8 cellular contexts compared by ENCODE assay signal in genomic region chr6:140485740-140486467, GRCh38.
A peak's percentile ranks its signal among the peaks of the same experiment; 100 is the strongest.
DNase-seq lines count a peak whose midpoint lies in the region; ATAC-seq and TF ChIP-seq lines count a peak whose summit lies in the region.

No MANE protein-coding gene starts in this region.

- TF ChIP-seq POLR2A in HCT116 (IDR thresholded peaks at IDR 0.05; ENCODE audit: borderline replicate concordance, extremely low read depth, insufficient read depth, insufficient read length) (no peak), tibial nerve (IDR thresholded peaks at IDR 0.05) (no peak)

- intact Hi-C loops in HCT116 (cut with micrococcal nuclease), result no loop called here

- no peak for TF ChIP-seq EP300 in tibial nerve (IDR thresholded peaks at IDR 0.05)

- H3F3A ChIP-seq in SU-DHL-6 (ENCODE audit: insufficient read depth), result no peaks in the 10 kb centered on the region

- BruUV-seq in HCT116 (replicated peaks; lab: Mats Ljungman, UMichigan), result no TSS peak

- no peaks in the 10 kb centered on the region for H3K36me3 ChIP-seq in HCT116 (ENCODE audit: control insufficient read depth in 1 of 2, insufficient read depth in 2 of 2, low read length in 2 of 2)
- no peaks in the 10 kb centered on the region; the same call in 1 of the 2 replicates for H3K36me3 ChIP-seq in SU-DHL-6 (ENCODE audit: low read length)
- no peaks in the 10 kb centered on the region for H3K36me3 ChIP-seq in tibial nerve

- RAD21 ChIA-PET in HCT116 (lab: Charles Lee; ENCODE audit: low non-redundant PET in 1 of 2, low total read pairs in 2 of 2, uncharacterized antibody in 2 of 2, unreplicated experiment in 2 of 2), result no interaction called here

- no peaks in the 10 kb centered on the region for H3K79me2 ChIP-seq in HCT116 (ENCODE audit: insufficient read depth, low read length)
- no peaks in the 10 kb centered on the region for H3K79me2 ChIP-seq in SU-DHL-6 (ENCODE audit: insufficient read depth, low read length)

- 0 out of 2 replicates have a peak, but pooled peaks have one; percentile 4 for TF ChIP-seq RAD21 in HCT116 (IDR thresholded peaks at IDR 0.05; ENCODE audit: low read depth)

- H3K9me2 ChIP-seq in HCT116 (ENCODE audit: insufficient read depth), result no peaks in the 10 kb centered on the region
- H3K9me2 ChIP-seq in SU-DHL-6 (replicated peaks; ENCODE audit: insufficient read depth, low read length), result no peaks in the 10 kb centered on the region

- no peak overlapping the region for H3K9ac ChIP-seq in HCT116 (ENCODE audit: low read length)
- H3K9ac ChIP-seq in SU-DHL-6 (ENCODE audit: low read length), result no peak overlapping the region

- H3K9me3 ChIP-seq in HCT116 (ENCODE audit: control insufficient read depth in 1 of 2, insufficient read depth in 1 of 2, low read depth in 1 of 2, low read length in 2 of 2) (peaks cover 0 to 8% of the 10 kb centered on the region in 2 experiments; a peak in 1 of 4 replicates), SU-DHL-6 (ENCODE audit: insufficient read depth, low read length) (0 out of 2 replicates have a peak, but pooled peaks cover 3% of the 10 kb centered on the region), tibial nerve (peaks cover 0 to 8% (median 0%) of the 10 kb centered on the region in 4 donors)

- H3K4me3 ChIP-seq in HCT116 (replicated peaks in 1 of 2; ENCODE audit: low read depth in 1 of 2, low read length in 2 of 2) (no peak overlapping the region; a peak in 1 of 4 replicates), SU-DHL-6 (ENCODE audit: insufficient read depth, low read length, poor library complexity, severe bottlenecking) (no peak overlapping the region), tibial nerve (no peak overlapping the region)

- POLR2A ChIA-PET in HCT116 (lab: Charles Lee), result no interaction called here

- peak overlapping the region; percentile 43 for H3K4me2 ChIP-seq in HCT116 (ENCODE audit: low read length)
- no peak overlapping the region for H3K4me2 ChIP-seq in SU-DHL-6 (ENCODE audit: low read depth, low read length, poor library complexity, severe bottlenecking)

- DNase-seq in AG09319 (ENCODE audit: extremely low read depth, low read depth) (peak; percentile 51), HCT116 (ENCODE audit: low read depth, low spot score) (peak; percentile 45), inferior parietal cortex (ENCODE audit: extremely low spot score) (peak; percentile 43), GDM1 (lab: John Stamatoyannopoulos, UW) (no peak), NCI-H2107 (lab: John Stamatoyannopoulos, UW) (no peak), NCI-H2171 (lab: John Stamatoyannopoulos, UW) (no peak), tibial nerve (ENCODE audit: low spot score in 2 of 2) (no peak)

- H3K4me1 ChIP-seq in HCT116 (ENCODE audit: control insufficient read depth in 1 of 2, insufficient read depth in 2 of 2, low read length in 2 of 2), result peaks cover 7 to 16% of the 10 kb centered on the region in 2 experiments
- H3K4me1 ChIP-seq in tibial nerve, result peaks cover 0 to 26% (median 4%) of the 10 kb centered on the region in 4 donors

- no peak for TF ChIP-seq CTCF in AG09319 (IDR thresholded peaks at IDR 0.05; ENCODE audit: low read depth, low read length)
- TF ChIP-seq CTCF in HCT116 (IDR thresholded peaks at IDR 0.05 in 2 of 3, conservative IDR thresholded peaks at IDR 0.05 in 1 of 3; ENCODE audit: borderline replicate concordance in 1 of 3, insufficient read depth in 1 of 3, low read depth in 2 of 3, low read length in 2 of 3), result no peak
- no peak for TF ChIP-seq CTCF in SU-DHL-6 (IDR thresholded peaks at IDR 0.05; ENCODE audit: insufficient read depth, low read length, poor library complexity, severe bottlenecking)
- no peak for TF ChIP-seq CTCF in tibial nerve (IDR thresholded peaks at IDR 0.05)

- no peaks in the 10 kb centered on the region; the same call in 1 of the 2 replicates for H4K20me1 ChIP-seq in HCT116 (ENCODE audit: insufficient read depth)
- no peaks in the 10 kb centered on the region for H4K20me1 ChIP-seq in SU-DHL-6 (ENCODE audit: low read depth, low read length)

- CTCF ChIA-PET in HCT116 (lab: Charles Lee), result no interaction called here

- H2AFZ ChIP-seq in HCT116 (ENCODE audit: low read depth, low read length, poor library complexity, severe bottlenecking) (peak overlapping the region; percentile 47), SU-DHL-6 (ENCODE audit: low read depth, low read length, severe bottlenecking) (peak overlapping the region; percentile 68)

- H3K27ac ChIP-seq in HCT116 (ENCODE audit: low read depth, low read length) (peak overlapping the region; percentile 1; the same call in 1 of the 2 replicates), SU-DHL-6 (ENCODE audit: low read depth, low read length) (no peak overlapping the region), tibial nerve (peak overlapping the region in 2 of 4 donors; percentile 30 to 53)

- no peaks in the 10 kb centered on the region for H3K27me3 ChIP-seq in HCT116 (ENCODE audit: insufficient read depth, low read length)
- H3K27me3 ChIP-seq in SU-DHL-6 (ENCODE audit: low read length), result no peaks in the 10 kb centered on the region
- H3K27me3 ChIP-seq in tibial nerve, result no peaks in the 10 kb centered on the region

- WGBS in tibial nerve, 2 donors, result 51 to 53% methylated on average over 7 of the region's 7 CpGs

- ATAC-seq in HCT116, result peak; percentile 54; the same call in 1 of the 2 replicates

TF ChIP-seq in HCT116, 20 proteins besides CTCF, POLR2A, EP300 and RAD21 (continues in another document):
- TF ChIP-seq SRF (IDR thresholded peaks at IDR 0.05; ENCODE audit: low read depth) (no peak), ELF1 (IDR thresholded peaks at IDR 0.05; ENCODE audit: borderline replicate concordance, low read depth) (no peak), EGR1 (IDR thresholded peaks at IDR 0.05; ENCODE audit: low read depth) (peak; percentile 96), REST (IDR thresholded peaks at IDR 0.05; ENCODE audit: low read depth) (no peak), JUND (IDR thresholded peaks at IDR 0.05) (peak; percentile 75), ZFX (IDR thresholded peaks at IDR 0.05) (no peak), ZNF274 (IDR thresholded peaks at IDR 0.05; ENCODE audit: low read depth, low read length) (no peak), EZH2 (IDR thresholded peaks at IDR 0.05) (no peak), ZBTB33 (IDR thresholded peaks at IDR 0.05; ENCODE audit: extremely low read depth, insufficient replicate concordance, low read length) (no peak), MAX (IDR thresholded peaks at IDR 0.05) (no peak), YY1 (IDR thresholded peaks at IDR 0.05; ENCODE audit: extremely low read depth, insufficient replicate concordance, low read depth, low read length) (no peak), FOSL1 (IDR thresholded peaks at IDR 0.05; ENCODE audit: low read depth) (peak; percentile 86), TCF7L2 (IDR thresholded peaks at IDR 0.05; ENCODE audit: borderline replicate concordance, extremely low read depth, insufficient read depth, insufficient read length) (no peak), SP1 (IDR thresholded peaks at IDR 0.05; ENCODE audit: low read depth) (peak; percentile 81), SIN3A (IDR thresholded peaks at IDR 0.05; ENCODE audit: low read depth) (no peak), POLR2AphosphoS5 (IDR thresholded peaks at IDR 0.05; ENCODE audit: low read depth, low read length) (no peak), EZH2phosphoT487 (IDR thresholded peaks at IDR 0.05; ENCODE audit: borderline replicate concordance) (no peak), CBX3 (IDR thresholded peaks at IDR 0.05; ENCODE audit: low read depth) (peak; percentile 81; the same call in 1 of the 2 replicates)

Comparison
In these comparisons a context has a peak if more than half of its experiments do, and no peak if none do; other contexts are left out.
1. DNase-seq: peak in AG09319 (single experiment), HCT116 (single experiment) and inferior parietal cortex (single experiment); none in GDM1 (single experiment), NCI-H2107 (single experiment), NCI-H2171 (single experiment) and tibial nerve (0 of 2).